ENCODE assay signal across 1 cellular context in genomic region chr1:228084325-228084724, GRCh38.
TF ChIP-seq lines count a peak whose summit lies in the region.

No MANE protein-coding gene starts in this region.

TF ChIP-seq in IMR-90, 13 proteins besides CTCF, POLR2A, EP300 and RAD21 (continued from another document):
- TF ChIP-seq USF2 (IDR thresholded peaks at IDR 0.05; ENCODE audit: low read depth, low read length) (peak; percentile 68), RFX5 (IDR thresholded peaks at IDR 0.05; ENCODE audit: low read depth, low read length) (0 out of 2 replicates have a peak, but pooled peaks have one; percentile 12)
- TF ChIP-seq, protein P1, sequence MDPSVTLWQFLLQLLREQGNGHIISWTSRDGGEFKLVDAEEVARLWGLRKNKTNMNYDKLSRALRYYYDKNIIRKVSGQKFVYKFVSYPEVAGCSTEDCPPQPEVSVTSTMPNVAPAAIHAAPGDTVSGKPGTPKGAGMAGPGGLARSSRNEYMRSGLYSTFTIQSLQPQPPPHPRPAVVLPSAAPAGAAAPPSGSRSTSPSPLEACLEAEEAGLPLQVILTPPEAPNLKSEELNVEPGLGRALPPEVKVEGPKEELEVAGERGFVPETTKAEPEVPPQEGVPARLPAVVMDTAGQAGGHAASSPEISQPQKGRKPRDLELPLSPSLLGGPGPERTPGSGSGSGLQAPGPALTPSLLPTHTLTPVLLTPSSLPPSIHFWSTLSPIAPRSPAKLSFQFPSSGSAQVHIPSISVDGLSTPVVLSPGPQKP (IDR thresholded peaks at IDR 0.05; ENCODE audit: borderline replicate concordance, low read depth, low read length), result no peak
TF ChIP-seq in IMR-90: peak in this region for 6.
